Comparison of ENCODE assay signal across 2 cellular contexts in the genomic region with DNA sequence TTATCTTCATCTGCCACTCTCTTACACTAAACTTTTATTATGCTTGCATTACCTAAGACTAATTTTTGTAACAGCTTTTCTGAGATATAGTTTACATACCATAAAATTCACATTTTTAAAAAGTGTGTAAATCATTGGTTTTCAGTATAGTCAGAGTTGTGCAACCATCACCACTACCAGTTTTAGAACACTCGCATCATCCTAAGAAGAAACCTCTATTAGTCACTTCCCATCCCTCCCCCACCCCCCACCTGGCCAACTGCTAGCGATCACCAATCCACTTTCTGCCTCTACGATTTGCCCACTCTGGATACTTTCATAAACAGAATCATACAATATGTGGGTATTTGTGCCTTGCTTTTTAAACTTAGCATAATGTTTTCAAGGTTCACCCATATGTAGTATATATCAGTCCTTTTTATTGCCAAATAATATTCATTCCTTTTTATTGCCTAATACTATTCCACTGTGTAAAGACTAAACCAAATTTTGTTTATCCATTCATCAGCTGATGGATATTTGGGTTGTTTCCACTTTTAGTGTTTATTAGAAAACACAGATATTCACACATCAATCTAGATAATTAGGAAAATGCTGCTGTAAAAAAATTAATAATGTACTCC.
TF ChIP-seq lines count a peak whose summit lies in the region.

No MANE protein-coding gene starts in this region.

TF ChIP-seq in GM23338, 12 proteins besides CTCF, POLR2A, EP300 and RAD21:
- TF ChIP-seq, protein P1, sequence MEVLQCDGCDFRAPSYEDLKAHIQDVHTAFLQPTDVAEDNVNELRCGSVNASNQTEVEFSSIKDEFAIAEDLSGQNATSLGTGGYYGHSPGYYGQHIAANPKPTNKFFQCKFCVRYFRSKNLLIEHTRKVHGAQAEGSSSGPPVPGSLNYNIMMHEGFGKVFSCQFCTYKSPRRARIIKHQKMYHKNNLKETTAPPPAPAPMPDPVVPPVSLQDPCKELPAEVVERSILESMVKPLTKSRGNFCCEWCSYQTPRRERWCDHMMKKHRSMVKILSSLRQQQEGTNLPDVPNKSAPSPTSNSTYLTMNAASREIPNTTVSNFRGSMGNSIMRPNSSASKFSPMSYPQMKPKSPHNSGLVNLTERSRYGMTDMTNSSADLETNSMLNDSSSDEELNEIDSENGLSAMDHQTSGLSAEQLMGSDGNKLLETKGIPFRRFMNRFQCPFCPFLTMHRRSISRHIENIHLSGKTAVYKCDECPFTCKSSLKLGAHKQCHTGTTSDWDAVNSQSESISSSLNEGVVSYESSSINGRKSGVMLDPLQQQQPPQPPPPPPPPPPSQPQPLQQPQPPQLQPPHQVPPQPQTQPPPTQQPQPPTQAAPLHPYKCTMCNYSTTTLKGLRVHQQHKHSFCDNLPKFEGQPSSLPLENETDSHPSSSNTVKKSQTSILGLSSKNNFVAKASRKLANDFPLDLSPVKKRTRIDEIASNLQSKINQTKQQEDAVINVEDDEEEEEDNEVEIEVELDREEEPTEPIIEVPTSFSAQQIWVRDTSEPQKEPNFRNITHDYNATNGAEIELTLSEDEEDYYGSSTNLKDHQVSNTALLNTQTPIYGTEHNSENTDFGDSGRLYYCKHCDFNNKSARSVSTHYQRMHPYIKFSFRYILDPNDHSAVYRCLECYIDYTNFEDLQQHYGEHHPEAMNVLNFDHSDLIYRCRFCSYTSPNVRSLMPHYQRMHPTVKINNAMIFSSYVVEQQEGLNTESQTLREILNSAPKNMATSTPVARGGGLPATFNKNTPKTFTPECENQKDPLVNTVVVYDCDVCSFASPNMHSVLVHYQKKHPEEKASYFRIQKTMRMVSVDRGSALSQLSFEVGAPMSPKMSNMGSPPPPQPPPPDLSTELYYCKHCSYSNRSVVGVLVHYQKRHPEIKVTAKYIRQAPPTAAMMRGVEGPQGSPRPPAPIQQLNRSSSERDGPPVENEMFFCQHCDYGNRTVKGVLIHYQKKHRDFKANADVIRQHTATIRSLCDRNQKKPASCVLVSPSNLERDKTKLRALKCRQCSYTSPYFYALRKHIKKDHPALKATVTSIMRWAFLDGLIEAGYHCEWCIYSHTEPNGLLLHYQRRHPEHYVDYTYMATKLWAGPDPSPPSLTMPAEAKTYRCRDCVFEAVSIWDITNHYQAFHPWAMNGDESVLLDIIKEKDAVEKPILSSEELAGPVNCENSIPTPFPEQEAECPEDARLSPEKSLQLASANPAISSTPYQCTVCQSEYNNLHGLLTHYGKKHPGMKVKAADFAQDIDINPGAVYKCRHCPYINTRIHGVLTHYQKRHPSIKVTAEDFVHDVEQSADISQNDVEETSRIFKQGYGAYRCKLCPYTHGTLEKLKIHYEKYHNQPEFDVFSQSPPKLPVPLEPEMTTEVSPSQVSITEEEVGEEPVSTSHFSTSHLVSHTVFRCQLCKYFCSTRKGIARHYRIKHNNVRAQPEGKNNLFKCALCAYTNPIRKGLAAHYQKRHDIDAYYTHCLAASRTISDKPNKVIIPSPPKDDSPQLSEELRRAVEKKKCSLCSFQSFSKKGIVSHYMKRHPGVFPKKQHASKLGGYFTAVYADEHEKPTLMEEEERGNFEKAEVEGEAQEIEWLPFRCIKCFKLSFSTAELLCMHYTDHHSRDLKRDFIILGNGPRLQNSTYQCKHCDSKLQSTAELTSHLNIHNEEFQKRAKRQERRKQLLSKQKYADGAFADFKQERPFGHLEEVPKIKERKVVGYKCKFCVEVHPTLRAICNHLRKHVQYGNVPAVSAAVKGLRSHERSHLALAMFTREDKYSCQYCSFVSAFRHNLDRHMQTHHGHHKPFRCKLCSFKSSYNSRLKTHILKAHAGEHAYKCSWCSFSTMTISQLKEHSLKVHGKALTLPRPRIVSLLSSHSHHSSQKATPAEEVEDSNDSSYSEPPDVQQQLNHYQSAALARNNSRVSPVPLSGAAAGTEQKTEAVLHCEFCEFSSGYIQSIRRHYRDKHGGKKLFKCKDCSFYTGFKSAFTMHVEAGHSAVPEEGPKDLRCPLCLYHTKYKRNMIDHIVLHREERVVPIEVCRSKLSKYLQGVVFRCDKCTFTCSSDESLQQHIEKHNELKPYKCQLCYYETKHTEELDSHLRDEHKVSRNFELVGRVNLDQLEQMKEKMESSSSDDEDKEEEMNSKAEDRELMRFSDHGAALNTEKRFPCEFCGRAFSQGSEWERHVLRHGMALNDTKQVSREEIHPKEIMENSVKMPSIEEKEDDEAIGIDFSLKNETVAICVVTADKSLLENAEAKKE (CRISPR knock-in tag; IDR thresholded peaks at IDR 0.05): no peak
- TF ChIP-seq ZNF331 (CRISPR knock-in tag; IDR thresholded peaks at IDR 0.05; ENCODE audit: low read depth): no peak
- TF ChIP-seq JUNB (IDR thresholded peaks at IDR 0.05; ENCODE audit: unreplicated experiment): no peak
- TF ChIP-seq NANOG (IDR thresholded peaks at IDR 0.05; ENCODE audit: borderline replicate concordance): no peak
- TF ChIP-seq, protein P2, sequence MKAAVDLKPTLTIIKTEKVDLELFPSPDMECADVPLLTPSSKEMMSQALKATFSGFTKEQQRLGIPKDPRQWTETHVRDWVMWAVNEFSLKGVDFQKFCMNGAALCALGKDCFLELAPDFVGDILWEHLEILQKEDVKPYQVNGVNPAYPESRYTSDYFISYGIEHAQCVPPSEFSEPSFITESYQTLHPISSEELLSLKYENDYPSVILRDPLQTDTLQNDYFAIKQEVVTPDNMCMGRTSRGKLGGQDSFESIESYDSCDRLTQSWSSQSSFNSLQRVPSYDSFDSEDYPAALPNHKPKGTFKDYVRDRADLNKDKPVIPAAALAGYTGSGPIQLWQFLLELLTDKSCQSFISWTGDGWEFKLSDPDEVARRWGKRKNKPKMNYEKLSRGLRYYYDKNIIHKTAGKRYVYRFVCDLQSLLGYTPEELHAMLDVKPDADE (IDR thresholded peaks at IDR 0.05): no peak
- TF ChIP-seq CREB1 (CRISPR knock-in tag; IDR thresholded peaks at IDR 0.05; ENCODE audit: low read depth): no peak
- TF ChIP-seq, protein P3, sequence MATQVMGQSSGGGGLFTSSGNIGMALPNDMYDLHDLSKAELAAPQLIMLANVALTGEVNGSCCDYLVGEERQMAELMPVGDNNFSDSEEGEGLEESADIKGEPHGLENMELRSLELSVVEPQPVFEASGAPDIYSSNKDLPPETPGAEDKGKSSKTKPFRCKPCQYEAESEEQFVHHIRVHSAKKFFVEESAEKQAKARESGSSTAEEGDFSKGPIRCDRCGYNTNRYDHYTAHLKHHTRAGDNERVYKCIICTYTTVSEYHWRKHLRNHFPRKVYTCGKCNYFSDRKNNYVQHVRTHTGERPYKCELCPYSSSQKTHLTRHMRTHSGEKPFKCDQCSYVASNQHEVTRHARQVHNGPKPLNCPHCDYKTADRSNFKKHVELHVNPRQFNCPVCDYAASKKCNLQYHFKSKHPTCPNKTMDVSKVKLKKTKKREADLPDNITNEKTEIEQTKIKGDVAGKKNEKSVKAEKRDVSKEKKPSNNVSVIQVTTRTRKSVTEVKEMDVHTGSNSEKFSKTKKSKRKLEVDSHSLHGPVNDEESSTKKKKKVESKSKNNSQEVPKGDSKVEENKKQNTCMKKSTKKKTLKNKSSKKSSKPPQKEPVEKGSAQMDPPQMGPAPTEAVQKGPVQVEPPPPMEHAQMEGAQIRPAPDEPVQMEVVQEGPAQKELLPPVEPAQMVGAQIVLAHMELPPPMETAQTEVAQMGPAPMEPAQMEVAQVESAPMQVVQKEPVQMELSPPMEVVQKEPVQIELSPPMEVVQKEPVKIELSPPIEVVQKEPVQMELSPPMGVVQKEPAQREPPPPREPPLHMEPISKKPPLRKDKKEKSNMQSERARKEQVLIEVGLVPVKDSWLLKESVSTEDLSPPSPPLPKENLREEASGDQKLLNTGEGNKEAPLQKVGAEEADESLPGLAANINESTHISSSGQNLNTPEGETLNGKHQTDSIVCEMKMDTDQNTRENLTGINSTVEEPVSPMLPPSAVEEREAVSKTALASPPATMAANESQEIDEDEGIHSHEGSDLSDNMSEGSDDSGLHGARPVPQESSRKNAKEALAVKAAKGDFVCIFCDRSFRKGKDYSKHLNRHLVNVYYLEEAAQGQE (IDR thresholded peaks at IDR 0.05; ENCODE audit: unreplicated experiment): no peak
- TF ChIP-seq POLR2AphosphoS5 (IDR thresholded peaks at IDR 0.05; ENCODE audit: low read depth): no peak

TF ChIP-seq in GM12891, 5 proteins besides CTCF, POLR2A, EP300 and RAD21:
- TF ChIP-seq SPI1 (IDR thresholded peaks at IDR 0.05; ENCODE audit: low read depth, low read length): no peak
- TF ChIP-seq TAF1 (IDR thresholded peaks at IDR 0.05; ENCODE audit: low read depth, low read length): no peak
- no peak for TF ChIP-seq POU2F2 (IDR thresholded peaks at IDR 0.05; ENCODE audit: low read depth, low read length)
- no peak for TF ChIP-seq POLR2AphosphoS5 (IDR thresholded peaks at IDR 0.05; ENCODE audit: low read depth, low read length)
- TF ChIP-seq PAX5 (IDR thresholded peaks at IDR 0.05; ENCODE audit: insufficient read depth, low read length, severe bottlenecking): no peak
TF ChIP-seq in GM12891: peak in this region for 0.
